Comparison of ENCODE assay signal across 2 cellular contexts in genomic region chr7:108561047-108561619, GRCh38.
TF ChIP-seq lines count a peak whose summit lies in the region.

No MANE protein-coding gene starts in this region.

TF ChIP-seq in IMR-90, 13 proteins besides CTCF, POLR2A, EP300 and RAD21:
- no peak for TF ChIP-seq CEBPB (IDR thresholded peaks at IDR 0.05; ENCODE audit: low read depth, low read length)
- no peak for TF ChIP-seq RFX5 (IDR thresholded peaks at IDR 0.05; ENCODE audit: low read depth, low read length)
- peak; percentile 21; the same call in 1 of the 2 replicates for TF ChIP-seq BHLHE40 (IDR thresholded peaks at IDR 0.05; ENCODE audit: low read depth, low read length)
- TF ChIP-seq MAFK (IDR thresholded peaks at IDR 0.05; ENCODE audit: low read depth, low read length) = no peak
- no peak for TF ChIP-seq RCOR1 (IDR thresholded peaks at IDR 0.05; ENCODE audit: insufficient replicate concordance, low read length)
- no peak for TF ChIP-seq CHD1 (IDR thresholded peaks at IDR 0.05; ENCODE audit: low read depth, low read length)

TF ChIP-seq in K562, 482 proteins besides CTCF, POLR2A, EP300 and RAD21:
- no peak for TF ChIP-seq HMG20A (CRISPR knock-in tag; conservative IDR thresholded peaks at IDR 0.05)
- no peak for TF ChIP-seq XRCC5 (IDR thresholded peaks at IDR 0.05; ENCODE audit: low read depth, low read length)
- TF ChIP-seq, protein P1, sequence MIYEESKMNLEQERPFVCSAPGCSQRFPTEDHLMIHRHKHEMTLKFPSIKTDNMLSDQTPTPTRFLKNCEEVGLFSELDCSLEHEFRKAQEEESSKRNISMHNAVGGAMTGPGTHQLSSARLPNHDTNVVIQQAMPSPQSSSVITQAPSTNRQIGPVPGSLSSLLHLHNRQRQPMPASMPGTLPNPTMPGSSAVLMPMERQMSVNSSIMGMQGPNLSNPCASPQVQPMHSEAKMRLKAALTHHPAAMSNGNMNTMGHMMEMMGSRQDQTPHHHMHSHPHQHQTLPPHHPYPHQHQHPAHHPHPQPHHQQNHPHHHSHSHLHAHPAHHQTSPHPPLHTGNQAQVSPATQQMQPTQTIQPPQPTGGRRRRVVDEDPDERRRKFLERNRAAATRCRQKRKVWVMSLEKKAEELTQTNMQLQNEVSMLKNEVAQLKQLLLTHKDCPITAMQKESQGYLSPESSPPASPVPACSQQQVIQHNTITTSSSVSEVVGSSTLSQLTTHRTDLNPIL (CRISPR knock-in tag; IDR thresholded peaks at IDR 0.05) = no peak
- TF ChIP-seq ZKSCAN3 (CRISPR knock-in tag; IDR thresholded peaks at IDR 0.05) = no peak
- no peak for TF ChIP-seq ZNF444 (CRISPR knock-in tag; IDR thresholded peaks at IDR 0.05)
- TF ChIP-seq ZNF764 (CRISPR knock-in tag; IDR thresholded peaks at IDR 0.05; ENCODE audit: low read depth) = no peak
